ENCODE assay signal across 20 cellular contexts in the genomic region with DNA sequence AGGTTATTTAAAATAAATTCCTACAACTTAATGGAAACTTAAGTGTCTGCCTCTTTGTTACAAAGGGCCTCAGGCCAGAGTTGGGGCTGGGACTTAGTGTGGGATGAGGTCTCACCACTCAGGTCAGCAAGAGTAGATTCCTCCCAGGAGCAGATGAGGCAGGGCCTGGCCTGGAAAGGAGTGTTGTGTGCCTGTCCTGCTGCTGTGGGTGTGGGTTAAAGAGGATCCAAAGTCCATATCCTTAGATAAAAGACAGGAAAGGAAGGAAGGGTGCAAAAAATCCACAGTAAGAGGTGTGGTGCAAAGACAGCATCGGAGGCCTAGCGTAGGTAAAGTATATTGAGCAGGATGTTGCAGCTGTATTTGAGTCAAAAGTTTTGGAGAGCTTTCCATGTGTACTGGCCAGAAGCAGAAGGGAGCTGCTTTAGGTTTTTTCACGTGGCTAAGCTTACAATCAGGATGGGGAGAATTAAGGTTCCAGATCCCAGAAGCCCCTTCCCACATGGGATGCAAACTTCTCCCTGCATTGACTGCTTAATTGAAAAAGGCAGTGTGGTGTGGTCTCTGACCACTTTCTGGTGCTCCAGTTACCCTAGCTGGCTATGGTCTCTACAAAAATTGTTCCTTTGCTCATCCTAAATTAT. TPM values are rescaled to one million over a fixed set of nuclear protein-coding genes. Genes with fewer than 3 reads are reported as not detected.
DNase-seq lines count a peak whose midpoint lies in the region; ATAC-seq, FAIRE-seq and TF ChIP-seq lines count a peak whose summit lies in the region.
"Had no signal": no experiment of that assay in that cellular context is flagged by ENCODE, and none has a peak within 500 bp of the region (broad histone marks: within the 10 kb centered on the region; RNA-seq: fewer than 3 reads in every experiment).

No MANE protein-coding gene starts in this region.

- peaks cover 57% of the 10 kb centered on the region for H3K36me3 ChIP-seq in cardiac muscle cell
- H3K36me3 ChIP-seq in heart left ventricle: peaks cover 2 to 75% (median 69%) of the 10 kb centered on the region in 9 donors
- peaks cover 29 to 47% of the 10 kb centered on the region in 2 donors for H3K36me3 ChIP-seq in kidney (ENCODE audit: control insufficient read depth in 1 of 2, insufficient read depth in 2 of 2, low read length in 2 of 2)

- H3K4me3 ChIP-seq in cardiac muscle cell: no peak overlapping the region
- no peak overlapping the region for H3K4me3 ChIP-seq in heart left ventricle
- no peak overlapping the region for H3K4me3 ChIP-seq in kidney (ENCODE audit: low read length in 2 of 2)
- H3K4me3 ChIP-seq: psoas muscle had no signal

- 70 to 79% (median 74%) methylated on average over 3 of the region's 3 CpGs for WGBS in heart left ventricle, 4 donors

- intact Hi-C loops in heart left ventricle (cut with DNase I): no loop called here
- intact Hi-C loops in activated CD8-positive, alpha-beta T cell treated with anti-CD3 and anti-CD28 coated beads for 36 hours (cut with micrococcal nuclease): no loop called here
- intact Hi-C loops in kidney (cut with DNase I): no loop called here

- H3K4me1 ChIP-seq in cardiac muscle cell (ENCODE audit: low read depth) (no peaks in the 10 kb centered on the region), heart left ventricle (peaks cover 0 to 3% (median 0%) of the 10 kb centered on the region in 12 donors), kidney (ENCODE audit: control insufficient read depth in 1 of 2, insufficient read depth in 1 of 2, low read depth in 1 of 2, low read length in 2 of 2) (no peaks in the 10 kb centered on the region)
- H3K4me1 ChIP-seq: psoas muscle had no signal

- H3K9me3 ChIP-seq in cardiac muscle cell (ENCODE audit: low read depth): no peaks in the 10 kb centered on the region
- no peaks in the 10 kb centered on the region for H3K9me3 ChIP-seq in heart left ventricle
- H3K9me3 ChIP-seq in kidney (ENCODE audit: control insufficient read depth in 1 of 2, low read length in 2 of 2): no peaks in the 10 kb centered on the region
- H3K9me3 ChIP-seq: psoas muscle had no signal

- H3K27ac ChIP-seq in cardiac muscle cell: peak overlapping the region; percentile 6
- H3K27ac ChIP-seq in heart left ventricle: no peak overlapping the region
- H3K27ac ChIP-seq in kidney (ENCODE audit: low read depth in 2 of 2, low read length in 2 of 2): no peak overlapping the region
- H3K27ac ChIP-seq: C4-2B, psoas muscle had no signal

- no peak overlapping the region for H3K9ac ChIP-seq in kidney (ENCODE audit: low read length in 2 of 2)

- CTCF ChIA-PET in activated CD8-positive, alpha-beta T cell treated with anti-CD3 and anti-CD28 coated beads for 36 hours (lab: Charles Lee): interaction anchor here (3.0 kb wide), 1 partner anchor 10 kb away, joined by 15 read pairs; no protein-coding TSS in a partner anchor
- CTCF ChIA-PET in HEK293T (lab: Yijun Ruan, JAX): interaction anchor here (0.6 to 1.0 kb wide), 2 partner anchors 10 to 16 kb away, joined by 3 read pairs; no protein-coding TSS in a partner anchor

- in situ Hi-C loops in GM13976 (cut with MboI; ENCODE audit: low sequenced_read_pairs, unreplicated experiment): no loop called here

- H3K27ac Mint-ChIP-seq in activated CD8-positive, alpha-beta T cell treated with anti-CD3 and anti-CD28 coated beads for 36 hours: peak overlapping the region; percentile 60
- H3K27ac Mint-ChIP-seq: activated CD8-positive, alpha-beta memory T cell treated with anti-CD3 and anti-CD28 coated beads, Interleukin-2, amount 10 ng/mL, durations not matched to agents 7 days and 5 days; dendritic cell treated with granulocyte-macrophage colony-stimulating factor and Interleukin-4, amounts not matched to agents 40 ng/mL and 50 ng/mL, for 4 days had no signal

- H3K4me1 Mint-ChIP-seq in activated CD8-positive, alpha-beta T cell treated with anti-CD3 and anti-CD28 coated beads for 36 hours (ENCODE audit: low read depth): peaks cover 4% of the 10 kb centered on the region

- POLR2A ChIA-PET in activated CD8-positive, alpha-beta T cell treated with anti-CD3 and anti-CD28 coated beads for 36 hours (lab: Charles Lee): no interaction called here
- POLR2A ChIA-PET in HEK293T (lab: Yijun Ruan, JAX): no interaction called here

- H3K9me3 Mint-ChIP-seq in activated CD8-positive, alpha-beta T cell treated with anti-CD3 and anti-CD28 coated beads for 36 hours: no peaks in the 10 kb centered on the region
- H3K9me3 Mint-ChIP-seq: dendritic cell treated with granulocyte-macrophage colony-stimulating factor and Interleukin-4, amounts not matched to agents 40 ng/mL and 50 ng/mL, for 4 days had no signal

- TF ChIP-seq CTCF in cardiac muscle cell (IDR thresholded peaks at IDR 0.05; ENCODE audit: low read depth, low read length) (no peak), heart left ventricle (IDR thresholded peaks at IDR 0.05) (no peak), kidney (IDR thresholded peaks at IDR 0.05; ENCODE audit: borderline replicate concordance, extremely low read depth, insufficient read depth) (no peak), GM13976 (IDR thresholded peaks at IDR 0.05; ENCODE audit: borderline replicate concordance, control extremely low read depth, extremely low read depth, insufficient read depth, missing control alignments) (no peak)
- TF ChIP-seq CTCF in activated CD8-positive, alpha-beta T cell treated with anti-CD3 and anti-CD28 coated beads for 36 hours (IDR thresholded peaks at IDR 0.05): no peak

- no peak for ATAC-seq in heart left ventricle
- no peak for ATAC-seq in activated CD8-positive, alpha-beta T cell treated with anti-CD3 and anti-CD28 coated beads for 36 hours
- ATAC-seq in left lobe of liver: peak; percentile 15
- ATAC-seq: activated CD8-positive, alpha-beta memory T cell treated with anti-CD3 and anti-CD28 coated beads, Interleukin-2, amount 10 ng/mL, durations not matched to agents 7 days and 5 days; HCT116 had no signal

- DNase-seq in cardiac muscle cell (ENCODE audit: low read depth in 1 of 2, low spot score in 1 of 2) (no peak), heart left ventricle (no peak), left lobe of liver (ENCODE audit: low spot score) (no peak), HEK293T (ENCODE audit: extremely low spot score) (no peak), kidney (no peak), GM13976 (ENCODE audit: low spot score) (no peak)
- DNase-seq in activated CD8-positive, alpha-beta T cell treated with anti-CD3 and anti-CD28 coated beads for 36 hours: no peak
- DNase-seq: activated CD4-positive, alpha-beta T cell treated with anti-CD3 and anti-CD28 coated beads for 48 hours; activated CD8-positive, alpha-beta memory T cell treated with anti-CD3 and anti-CD28 coated beads, Interleukin-2, amount 10 ng/mL, durations not matched to agents 7 days and 5 days; activated gamma-delta T cell treated with Interleukin-2 at 50 U/mL for 16 hours; IMR-90; NCI-H1092 treated with DMSO at 0.1 percent for 48 hours; NCI-H1930; nucleus accumbens; psoas muscle; stimulated activated CD8-positive, alpha-beta memory T cell treated with anti-CD3 and anti-CD28 coated beads, Interleukin-4, amount 100 ng/mL, for 48 hours; substantia nigra had no signal

- FAIRE-seq in kidney (lab: Jason Lieb, UNC): no peak

- no peak for TF ChIP-seq POLR2A in heart left ventricle (IDR thresholded peaks at IDR 0.05)

- H3K4me3 Mint-ChIP-seq in activated CD8-positive, alpha-beta T cell treated with anti-CD3 and anti-CD28 coated beads for 36 hours: no peak overlapping the region
- H3K4me3 Mint-ChIP-seq: activated CD8-positive, alpha-beta memory T cell treated with anti-CD3 and anti-CD28 coated beads, Interleukin-2, amount 10 ng/mL, durations not matched to agents 7 days and 5 days; dendritic cell treated with granulocyte-macrophage colony-stimulating factor and Interleukin-4, amounts not matched to agents 40 ng/mL and 50 ng/mL, for 4 days had no signal

- no peaks in the 10 kb centered on the region for H3K27me3 Mint-ChIP-seq in activated CD8-positive, alpha-beta T cell treated with anti-CD3 and anti-CD28 coated beads for 36 hours
- H3K27me3 Mint-ChIP-seq: activated CD8-positive, alpha-beta memory T cell treated with anti-CD3 and anti-CD28 coated beads, Interleukin-2, amount 10 ng/mL, durations not matched to agents 7 days and 5 days; dendritic cell treated with granulocyte-macrophage colony-stimulating factor and Interleukin-4, amounts not matched to agents 40 ng/mL and 50 ng/mL, for 4 days had no signal

- peaks cover 46% of the 10 kb centered on the region for H3K36me3 Mint-ChIP-seq in activated CD8-positive, alpha-beta T cell treated with anti-CD3 and anti-CD28 coated beads for 36 hours (ENCODE audit: low read depth)

- H3K27me3 ChIP-seq in cardiac muscle cell: no peaks in the 10 kb centered on the region
- H3K27me3 ChIP-seq in heart left ventricle: no peaks in the 10 kb centered on the region

TF ChIP-seq in HEK293T, 16 proteins besides CTCF, POLR2A, EP300 and RAD21:
- no peak for TF ChIP-seq SP1 (IDR thresholded peaks at IDR 0.05)
- no peak for TF ChIP-seq ZNF384 (IDR thresholded peaks at IDR 0.05)
- TF ChIP-seq, protein P1, sequence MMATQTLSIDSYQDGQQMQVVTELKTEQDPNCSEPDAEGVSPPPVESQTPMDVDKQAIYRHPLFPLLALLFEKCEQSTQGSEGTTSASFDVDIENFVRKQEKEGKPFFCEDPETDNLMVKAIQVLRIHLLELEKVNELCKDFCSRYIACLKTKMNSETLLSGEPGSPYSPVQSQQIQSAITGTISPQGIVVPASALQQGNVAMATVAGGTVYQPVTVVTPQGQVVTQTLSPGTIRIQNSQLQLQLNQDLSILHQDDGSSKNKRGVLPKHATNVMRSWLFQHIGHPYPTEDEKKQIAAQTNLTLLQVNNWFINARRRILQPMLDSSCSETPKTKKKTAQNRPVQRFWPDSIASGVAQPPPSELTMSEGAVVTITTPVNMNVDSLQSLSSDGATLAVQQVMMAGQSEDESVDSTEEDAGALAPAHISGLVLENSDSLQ (IDR thresholded peaks at IDR 0.05): no peak
- no peak for TF ChIP-seq NFRKB (IDR thresholded peaks at IDR 0.05)
- TF ChIP-seq FOXM1 (IDR thresholded peaks at IDR 0.05; ENCODE audit: borderline replicate concordance): no peak

RNA-seq across cellular contexts. Expression of a gene that starts 12.8 kb away (rescaled TPM):
- total RNA-seq in cardiac muscle cell (67.4 and 87.6 TPM in 2 replicates), heart left ventricle (10 to 100 TPM; 32.5 to 72.2 (median 55.9) TPM), left lobe of liver (17.5 TPM), kidney (117 TPM)
- polyA plus RNA-seq in cardiac muscle cell (43.7 and 48.8 TPM in 2 replicates), heart left ventricle (10 to 100 TPM; 37.9 to 44.9 TPM), kidney (ENCODE audit: insufficient read depth, low read depth, low replicate concordance) (12.5 TPM)
- 100 to 1,000 TPM; 259 to 260 TPM for total RNA-seq in activated CD8-positive, alpha-beta T cell treated with anti-CD3 and anti-CD28 coated beads for 36 hours
